Comparison of ENCODE assay signal across 1 cellular context in genomic region chr17:77456951-77457548, GRCh38.
TF ChIP-seq lines count a peak whose summit lies in the region.

No MANE protein-coding gene starts in this region.

TF ChIP-seq in IMR-90, 13 proteins besides CTCF, POLR2A, EP300 and RAD21:
- TF ChIP-seq USF2 (IDR thresholded peaks at IDR 0.05; ENCODE audit: low read depth, low read length): no peak
- no peak for TF ChIP-seq FOS (IDR thresholded peaks at IDR 0.05; ENCODE audit: low read depth, low read length)
- TF ChIP-seq RCOR1 (IDR thresholded peaks at IDR 0.05; ENCODE audit: insufficient replicate concordance, low read length): no peak
- TF ChIP-seq CEBPB (IDR thresholded peaks at IDR 0.05; ENCODE audit: low read depth, low read length): no peak
- no peak for TF ChIP-seq BHLHE40 (IDR thresholded peaks at IDR 0.05; ENCODE audit: low read depth, low read length)
- no peak for TF ChIP-seq RFX5 (IDR thresholded peaks at IDR 0.05; ENCODE audit: low read depth, low read length)
- no peak for TF ChIP-seq CHD1 (IDR thresholded peaks at IDR 0.05; ENCODE audit: low read depth, low read length)
- no peak for TF ChIP-seq NFE2L2 (IDR thresholded peaks at IDR 0.05; ENCODE audit: low read depth, low read length)
- no peak for TF ChIP-seq MXI1 (IDR thresholded peaks at IDR 0.05; ENCODE audit: borderline replicate concordance, low read depth, low read length)
- TF ChIP-seq, protein P1, sequence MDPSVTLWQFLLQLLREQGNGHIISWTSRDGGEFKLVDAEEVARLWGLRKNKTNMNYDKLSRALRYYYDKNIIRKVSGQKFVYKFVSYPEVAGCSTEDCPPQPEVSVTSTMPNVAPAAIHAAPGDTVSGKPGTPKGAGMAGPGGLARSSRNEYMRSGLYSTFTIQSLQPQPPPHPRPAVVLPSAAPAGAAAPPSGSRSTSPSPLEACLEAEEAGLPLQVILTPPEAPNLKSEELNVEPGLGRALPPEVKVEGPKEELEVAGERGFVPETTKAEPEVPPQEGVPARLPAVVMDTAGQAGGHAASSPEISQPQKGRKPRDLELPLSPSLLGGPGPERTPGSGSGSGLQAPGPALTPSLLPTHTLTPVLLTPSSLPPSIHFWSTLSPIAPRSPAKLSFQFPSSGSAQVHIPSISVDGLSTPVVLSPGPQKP (IDR thresholded peaks at IDR 0.05; ENCODE audit: borderline replicate concordance, low read depth, low read length): no peak
